Comparison of ENCODE assay signal across 7 cellular contexts in the genomic region with DNA sequence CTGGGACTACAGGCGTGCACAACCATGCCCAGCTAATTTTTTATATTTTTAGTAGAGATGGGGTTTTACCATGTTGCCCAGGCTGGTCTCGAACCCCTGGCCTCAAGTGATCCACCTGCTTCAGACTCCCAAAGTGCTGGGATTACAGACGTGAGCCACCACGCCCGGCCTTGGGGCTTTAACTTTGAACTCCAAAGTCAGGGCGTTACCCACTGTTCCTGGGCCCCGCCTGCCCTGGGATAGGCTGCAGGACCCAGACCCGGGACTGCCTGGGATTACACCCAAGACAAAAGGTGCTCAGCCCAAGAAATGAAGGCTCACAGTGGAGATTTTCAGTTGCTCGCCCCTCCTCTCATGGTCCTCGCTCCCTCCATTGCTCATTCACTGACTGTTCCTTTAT.
DNase-seq lines count a peak whose midpoint lies in the region; ATAC-seq, FAIRE-seq and TF ChIP-seq lines count a peak whose summit lies in the region.
"Not testable (repeated sequence)": the region's sequence is repeated elsewhere in the genome, so short reads cannot be mapped to it uniquely, and the experiment has no call there.

No MANE protein-coding gene starts in this region.

- not testable (repeated sequence) for TF ChIP-seq POLR2A in gastroesophageal sphincter (IDR thresholded peaks at IDR 0.05); HepG2 (IDR thresholded peaks at IDR 0.05; ENCODE audit: insufficient read depth in 1 of 2, low read depth in 2 of 2, low read length in 2 of 2); gastrocnemius medialis (IDR thresholded peaks at IDR 0.05)

- not testable (repeated sequence) for H3K4ac ChIP-seq in neuronal stem cell (ENCODE audit: low read length)

- H3K27ac ChIP-seq in RWPE1, result peak overlapping the region; percentile 71
- peak overlapping the region; percentile 99 for H3K27ac ChIP-seq in cingulate gyrus (ENCODE audit: low read depth, low read length)
- H3K27ac ChIP-seq in gastroesophageal sphincter, result peak overlapping the region in 3 of 4 donors; percentile 48 to 74 (median 73)
- not testable (repeated sequence) for H3K27ac ChIP-seq in HepG2 (ENCODE audit: extremely low read length, insufficient read depth, low read length); neuronal stem cell (replicated peaks; ENCODE audit: low read length)
- peak overlapping the region; percentile 87 to 96 (median 90) for H3K27ac ChIP-seq in gastrocnemius medialis
- peak overlapping the region; percentile 88 to 90 for H3K27ac ChIP-seq in tibial artery

- ATAC-seq in gastroesophageal sphincter, HepG2, gastrocnemius medialis: not testable (repeated sequence)

- DNase-seq in RWPE1 (ENCODE audit: low spot score); HepG2 (ENCODE audit: low spot score); neuronal stem cell (ENCODE audit: low spot score); gastrocnemius medialis; tibial artery: not testable (repeated sequence)

- not testable (repeated sequence) for H3K9ac ChIP-seq in HepG2 (ENCODE audit: insufficient read depth, low read depth, low read length); neuronal stem cell (ENCODE audit: low read depth, low read length, poor library complexity)

- not testable (repeated sequence) for TF ChIP-seq EP300 in gastroesophageal sphincter (IDR thresholded peaks at IDR 0.05); HepG2 (IDR thresholded peaks at IDR 0.05; ENCODE audit: low read depth in 2 of 2, low read length in 2 of 2); HepG2 (CRISPR knock-in tag; IDR thresholded peaks at IDR 0.05; ENCODE audit: borderline replicate concordance)

- H3K4me1 ChIP-seq in gastroesophageal sphincter (peaks cover 0 to 38% (median 19%) of the 10 kb centered on the region in 3 donors), HepG2 (ENCODE audit: insufficient read depth, low read length) (peaks cover 39% of the 10 kb centered on the region), gastrocnemius medialis (peaks cover 33 to 36% of the 10 kb centered on the region in 2 donors), tibial artery (peaks cover 0 to 95% (median 58%) of the 10 kb centered on the region in 4 donors)
- H3K4me1 ChIP-seq in neuronal stem cell (ENCODE audit: control insufficient read depth in 2 of 2, insufficient read depth in 1 of 2, low read depth in 1 of 2, low read length in 2 of 2), result not testable (repeated sequence)

- H3K79me2 ChIP-seq in HepG2 (ENCODE audit: insufficient read depth, low read length), result not testable (repeated sequence)

- TF ChIP-seq RAD21 in HepG2 (CRISPR knock-in tag; IDR thresholded peaks at IDR 0.05), result not testable (repeated sequence)

- not testable (repeated sequence) for H2BK120ac ChIP-seq in neuronal stem cell (ENCODE audit: low read depth, low read length)

- in situ Hi-C loops in HepG2 (cut with HindIII; ENCODE audit: extremely low pct_ligation_motif_present, low pct_unique_long_range_greater_than_20kb); gastrocnemius medialis (cut with MboI; ENCODE audit: low sequenced_read_pairs in 4 of 4): not testable (repeated sequence)

- TF ChIP-seq CTCF in RWPE1 (conservative IDR thresholded peaks at IDR 0.05; ENCODE audit: low read depth); gastroesophageal sphincter (IDR thresholded peaks at IDR 0.05); HepG2 (CRISPR knock-in tag; IDR thresholded peaks at IDR 0.05); gastrocnemius medialis (IDR thresholded peaks at IDR 0.05 in 4 of 5, conservative IDR thresholded peaks at IDR 0.05 in 1 of 5); tibial artery (IDR thresholded peaks at IDR 0.05): not testable (repeated sequence)

- CTCF ChIA-PET in RWPE1 (lab: Yijun Ruan, JAX); HepG2 (lab: Yijun Ruan, JAX; ENCODE audit: low intra/inter-chr PET ratio, low total read pairs): not testable (repeated sequence)

- not testable (repeated sequence) for H2BK5ac ChIP-seq in neuronal stem cell (ENCODE audit: low read length)

- peak overlapping the region; percentile 20 for H3K23ac ChIP-seq in neuronal stem cell (ENCODE audit: low read depth, low read length, poor library complexity)

- not testable (repeated sequence) for H3K9me3 ChIP-seq in gastroesophageal sphincter; HepG2 (ENCODE audit: low read length); neuronal stem cell (replicated peaks in 1 of 2; ENCODE audit: control insufficient read depth in 2 of 2, insufficient read depth in 1 of 2, low read depth in 1 of 2, low read length in 2 of 2); gastrocnemius medialis; tibial artery

- peak overlapping the region; percentile 60 for H2AK5ac ChIP-seq in neuronal stem cell (ENCODE audit: low read depth, low read length)

- H3K36me3 ChIP-seq in gastroesophageal sphincter; HepG2 (replicated peaks in 1 of 2; ENCODE audit: control insufficient read depth in 1 of 2, insufficient read depth in 2 of 2, low read length in 2 of 2); neuronal stem cell (replicated peaks in 1 of 2; ENCODE audit: control insufficient read depth in 2 of 2, insufficient read depth in 2 of 2, low read length in 2 of 2); gastrocnemius medialis; tibial artery: not testable (repeated sequence)

- H4K8ac ChIP-seq in neuronal stem cell (ENCODE audit: low read depth, low read length), result peak overlapping the region; percentile 10

- H2AFZ ChIP-seq in HepG2 (ENCODE audit: low read length); neuronal stem cell (ENCODE audit: low read length): not testable (repeated sequence)

- BruUV-seq in HepG2 (replicated peaks; lab: Mats Ljungman, UMichigan), result not testable (repeated sequence)

- H3K18ac ChIP-seq in neuronal stem cell (ENCODE audit: low read length), result peak overlapping the region; percentile 81

- peak overlapping the region; percentile 38 for H3K14ac ChIP-seq in neuronal stem cell (ENCODE audit: low read length)

- 90 to 100% methylated on average over 1 to 5 of the region's 10 CpGs for WGBS in gastroesophageal sphincter (ENCODE audit: low coverage in 1 of 2), 2 donors
- 53% methylated on average over 4 of the region's 10 CpGs for whole genome bisulfite sequencing in HepG2 (ENCODE audit: low lambda C conversion rate)
- no CpG with 5 or more reads among the region's 10 CpGs for WGBS in neuronal stem cell (ENCODE audit: extremely low coverage in 2 of 2, insufficient read length in 2 of 2, insufficient replicate concordance in 1 of 2), 2 donors

- H3K4me2 ChIP-seq in HepG2 (ENCODE audit: low read depth, low read length); neuronal stem cell (ENCODE audit: insufficient read depth, low read length, poor library complexity, severe bottlenecking): not testable (repeated sequence)

- H3K79me1 ChIP-seq in neuronal stem cell (ENCODE audit: low read depth, low read length), result not testable (repeated sequence)

- not testable (repeated sequence) for H3K4me3 ChIP-seq in gastroesophageal sphincter; HepG2 (replicated peaks in 1 of 3; ENCODE audit: insufficient read depth in 1 of 3, low read depth in 2 of 3, low read length in 3 of 3); neuronal stem cell (ENCODE audit: low read length in 2 of 2); gastrocnemius medialis; tibial artery

- peak overlapping the region; percentile 14 for H2BK15ac ChIP-seq in neuronal stem cell (ENCODE audit: low read length)

- FAIRE-seq in HepG2 (lab: Jason Lieb, UNC), result not testable (repeated sequence)

- intact Hi-C loops in HepG2 (cut with micrococcal nuclease; ENCODE audit: unreplicated experiment); tibial artery (cut with DNase I; ENCODE audit: low total_unique reads): not testable (repeated sequence)
- intact Hi-C loops in gastrocnemius medialis (cut with DNase I; ENCODE audit: low total_unique reads), result loop anchor here (2.0 kb wide), 2 partner anchors 51 to 95 kb away; no protein-coding TSS in a partner anchor

- peak overlapping the region; percentile 24 for H4K91ac ChIP-seq in neuronal stem cell (ENCODE audit: low read depth, low read length, poor library complexity)

- not testable (repeated sequence) for H3K27me3 ChIP-seq in gastroesophageal sphincter, gastrocnemius medialis, tibial artery
- H3K27me3 ChIP-seq in HepG2 (ENCODE audit: control insufficient read depth in 1 of 2, insufficient read depth in 2 of 2, low read length in 2 of 2), result peaks cover 2 to 44% of the 10 kb centered on the region in 2 experiments; a peak in 4 of 5 replicates
- peaks cover 0 to 39% (median 0%) of the 10 kb centered on the region in 3 experiments for H3K27me3 ChIP-seq in neuronal stem cell (ENCODE audit: control insufficient read depth in 3 of 3, insufficient read depth in 3 of 3, low read depth in 1 of 3, low read length in 3 of 3)

- H4K20me1 ChIP-seq in HepG2 (ENCODE audit: insufficient read depth, low read length), result not testable (repeated sequence)

- H2BK12ac ChIP-seq in neuronal stem cell (ENCODE audit: low read length), result not testable (repeated sequence)

- POLR2A ChIA-PET in RWPE1 (lab: Yijun Ruan, JAX; ENCODE audit: low non-redundant PET), result not testable (repeated sequence)
- POLR2A ChIA-PET in HepG2 (lab: Yijun Ruan, JAX), result interaction anchor here (0.8 kb wide), 1 partner anchor 53 kb away, joined by 3 read pairs; no protein-coding TSS in a partner anchor
